1 cellular context compared by ENCODE assay signal in genomic region chr14:59510957-59511356, GRCh38.
TF ChIP-seq lines count a peak whose summit lies in the region.

No MANE protein-coding gene starts in this region.

TF ChIP-seq in HepG2, 621 proteins besides CTCF, POLR2A, EP300 and RAD21:
- TF ChIP-seq PLSCR1 (CRISPR knock-in tag; IDR thresholded peaks at IDR 0.05; ENCODE audit: borderline replicate concordance) (no peak), FOXA1 (IDR thresholded peaks at IDR 0.05) (no peak), FOXA1 (CRISPR knock-in tag; IDR thresholded peaks at IDR 0.05) (no peak), ETV6 (CRISPR knock-in tag; conservative IDR thresholded peaks at IDR 0.05) (no peak), PBX3 (CRISPR knock-in tag; IDR thresholded peaks at IDR 0.05; ENCODE audit: borderline replicate concordance) (no peak), NFE2L2 (IDR thresholded peaks at IDR 0.05; ENCODE audit: low read length) (no peak), YEATS4 (CRISPR knock-in tag; IDR thresholded peaks at IDR 0.05; ENCODE audit: borderline replicate concordance) (no peak), ZUFSP (CRISPR knock-in tag; IDR thresholded peaks at IDR 0.05; ENCODE audit: borderline replicate concordance) (no peak), ZNF670 (CRISPR knock-in tag; IDR thresholded peaks at IDR 0.05; ENCODE audit: borderline replicate concordance) (no peak), SMARCC2 (IDR thresholded peaks at IDR 0.05) (no peak), ZNF230 (CRISPR knock-in tag; IDR thresholded peaks at IDR 0.05) (no peak), CAMTA2 (CRISPR knock-in tag; IDR thresholded peaks at IDR 0.05; ENCODE audit: borderline replicate concordance) (no peak), ZNF24 (IDR thresholded peaks at IDR 0.05) (no peak)
